ENCODE assay signal across 8 cellular contexts in genomic region chr9:129550199-129550839, GRCh38.
DNase-seq lines count a peak whose midpoint lies in the region; ATAC-seq and TF ChIP-seq lines count a peak whose summit lies in the region.

No MANE protein-coding gene starts in this region.

- peaks cover 48% of the 10 kb centered on the region for H3K27me3 Mint-ChIP-seq in T-helper 17 cell

- H3K36me3 ChIP-seq in effector memory CD4-positive, alpha-beta T cell (ENCODE audit: control insufficient read depth, insufficient read depth, low read length), result no peaks in the 10 kb centered on the region
- H3K36me3 ChIP-seq in lung (ENCODE audit: control insufficient read depth in 2 of 2, insufficient read depth in 2 of 2, low read length in 2 of 2) (no peaks in the 10 kb centered on the region), stomach smooth muscle (ENCODE audit: control insufficient read depth in 2 of 2, insufficient read depth in 2 of 2, low read length in 2 of 2) (no peaks in the 10 kb centered on the region)

- no peak overlapping the region for H3K27ac ChIP-seq in effector memory CD4-positive, alpha-beta T cell (ENCODE audit: insufficient read depth, low read length, poor library complexity, severe bottlenecking)
- peak overlapping the region; percentile 10 to 61 for H3K27ac ChIP-seq in lung (ENCODE audit: low read depth in 1 of 2, low read length in 1 of 2)
- peak overlapping the region; percentile 60 for H3K27ac ChIP-seq in stomach smooth muscle (ENCODE audit: low read length)

- H3K9me3 ChIP-seq in T-helper 17 cell (ENCODE audit: control insufficient read depth, low read length, poor library complexity, severe bottlenecking) (no peaks in the 10 kb centered on the region), lung (ENCODE audit: control insufficient read depth in 2 of 2, insufficient read depth in 1 of 2, low read length in 1 of 2) (no peaks in the 10 kb centered on the region), stomach smooth muscle (ENCODE audit: control insufficient read depth in 2 of 2, low read length in 2 of 2) (no peaks in the 10 kb centered on the region)
- H3K9me3 ChIP-seq in effector memory CD4-positive, alpha-beta T cell (ENCODE audit: control insufficient read depth, low read length), result no peaks in the 10 kb centered on the region

- no peak overlapping the region for H3K27ac Mint-ChIP-seq in T-helper 17 cell

- no peak for TF ChIP-seq CTCF in lung (IDR thresholded peaks at IDR 0.05; ENCODE audit: control extremely low read depth, extremely low read depth)

- H3K36me3 Mint-ChIP-seq in T-helper 17 cell (ENCODE audit: low read depth), result peaks cover 2% of the 10 kb centered on the region

- peak overlapping the region; percentile 29 for H3K4me3 ChIP-seq in effector memory CD4-positive, alpha-beta T cell (ENCODE audit: insufficient read depth, low read depth, low read length, poor library complexity, severe bottlenecking)
- H3K4me3 ChIP-seq in lung, result peak overlapping the region; percentile 24
- H3K4me3 ChIP-seq in stomach smooth muscle (ENCODE audit: low read length in 2 of 2), result peak overlapping the region; percentile 48 to 69

- WGBS in lung, 2 donors, result 3 to 5% methylated on average over 25 to 51 of the region's 51 CpGs

- DNase-seq in activated effector memory CD4-positive, alpha-beta T cell treated with anti-CD3 and anti-CD28 coated beads, Interleukin-2, amount 50 U/mL, for 16 hours, result peak; percentile 69
- no peak for DNase-seq in activated effector memory CD4-positive, alpha-beta T cell treated with Interleukin-2 at 50 U/mL for 16 hours
- DNase-seq in T-helper 17 cell (no peak), lung (ENCODE audit: low spot score) (peak; percentile 69), NCI-H1694 (lab: John Stamatoyannopoulos, UW) (no peak)
- DNase-seq in effector memory CD4-positive, alpha-beta T cell, result no peak

- peak; percentile 46 for ATAC-seq in T-helper 17 cell
- ATAC-seq in lung (ENCODE audit: insufficient read depth, low FRiP score), result peak; percentile 87
- no peak for ATAC-seq in GM21825 (IDR thresholded peaks at IDR 0.05; ENCODE audit: unreplicated experiment)

- peak overlapping the region; percentile 83 for H3K4me3 Mint-ChIP-seq in T-helper 17 cell

- peaks cover 3% of the 10 kb centered on the region for H3K4me1 ChIP-seq in effector memory CD4-positive, alpha-beta T cell (ENCODE audit: control insufficient read depth, insufficient read depth, low read length, poor library complexity, severe bottlenecking)
- H3K4me1 ChIP-seq in lung (ENCODE audit: control insufficient read depth in 2 of 2, insufficient read depth in 2 of 2, low read length in 2 of 2), result peaks cover 0 to 16% of the 10 kb centered on the region in 2 donors
- peaks cover 12% of the 10 kb centered on the region for H3K4me1 ChIP-seq in stomach smooth muscle (ENCODE audit: control insufficient read depth, insufficient read depth, low read length)

- H3K4me1 Mint-ChIP-seq in T-helper 17 cell, result peaks cover 7% of the 10 kb centered on the region

- peaks cover 24% of the 10 kb centered on the region for H3K27me3 ChIP-seq in effector memory CD4-positive, alpha-beta T cell (replicated peaks; ENCODE audit: control insufficient read depth, insufficient read depth, low read length, poor library complexity, severe bottlenecking)
- no peaks in the 10 kb centered on the region for H3K27me3 ChIP-seq in lung (ENCODE audit: control insufficient read depth, insufficient read depth)
- no peaks in the 10 kb centered on the region for H3K27me3 ChIP-seq in stomach smooth muscle (ENCODE audit: control insufficient read depth in 1 of 2, insufficient read depth in 2 of 2, low read length in 2 of 2)

- peak overlapping the region; percentile 73 to 83 for H3K9ac ChIP-seq in stomach smooth muscle (ENCODE audit: low read length in 2 of 2)

Comparison
In these comparisons a context has a peak if more than half of its experiments do, and no peak if none do; other contexts are left out.
1. DNase-seq: peak in activated effector memory CD4-positive, alpha-beta T cell treated with anti-CD3 and anti-CD28 coated beads, Interleukin-2, amount 50 U/mL, for 16 hours (single experiment) and lung (single experiment); none in activated effector memory CD4-positive, alpha-beta T cell treated with Interleukin-2 at 50 U/mL for 16 hours (single experiment), T-helper 17 cell (0 of 3), effector memory CD4-positive, alpha-beta T cell (0 of 3) and NCI-H1694 (single experiment).
2. Peak in every context shown above with its lines, with median percentiles within 50 percentile points of each other: H3K4me3 ChIP-seq.